12 cellular contexts compared by ENCODE assay signal in the genomic region with DNA sequence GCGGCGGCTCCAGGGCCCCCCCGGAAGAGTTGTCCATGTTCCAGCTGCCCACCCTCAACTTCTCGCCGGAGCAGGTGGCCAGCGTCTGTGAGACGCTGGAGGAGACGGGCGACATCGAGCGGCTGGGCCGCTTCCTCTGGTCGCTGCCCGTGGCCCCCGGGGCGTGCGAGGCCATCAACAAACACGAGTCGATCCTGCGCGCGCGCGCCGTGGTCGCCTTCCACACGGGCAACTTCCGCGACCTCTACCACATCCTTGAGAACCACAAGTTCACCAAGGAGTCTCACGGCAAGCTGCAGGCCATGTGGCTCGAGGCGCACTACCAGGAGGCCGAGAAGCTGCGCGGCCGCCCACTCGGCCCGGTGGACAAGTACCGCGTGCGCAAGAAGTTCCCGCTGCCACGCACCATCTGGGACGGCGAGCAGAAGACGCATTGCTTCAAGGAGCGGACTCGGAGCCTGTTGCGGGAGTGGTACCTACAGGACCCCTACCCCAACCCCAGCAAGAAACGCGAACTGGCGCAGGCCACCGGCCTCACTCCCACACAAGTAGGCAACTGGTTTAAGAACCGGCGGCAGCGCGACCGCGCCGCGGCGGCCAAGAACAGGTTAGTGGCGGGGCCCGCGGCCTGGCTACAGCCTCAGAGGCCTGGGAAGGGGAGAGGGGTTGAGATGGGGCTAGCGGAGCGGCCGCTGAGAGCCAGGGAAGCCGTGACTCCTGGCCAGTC. TPM values are rescaled to one million over a fixed set of nuclear protein-coding genes. Genes with fewer than 3 reads are reported as not detected.
A peak's percentile ranks its signal among the peaks of the same experiment; 100 is the strongest.
DNase-seq lines count a peak whose midpoint lies in the region; TF ChIP-seq lines count a peak whose summit lies in the region.
"Had no signal": no experiment of that assay in that cellular context is flagged by ENCODE, and none has a peak within 500 bp of the region (broad histone marks: within the 10 kb centered on the region; RNA-seq: fewer than 3 reads in every experiment).

No MANE protein-coding gene starts in this region.

- POLR2A ChIA-PET in activated CD4-positive, alpha-beta memory T cell treated with anti-CD3 and anti-CD28 coated beads for 36 hours (lab: Charles Lee) = no interaction called here
- POLR2A ChIA-PET in GM10248 (lab: Yijun Ruan, JAX) = no interaction called here

- no peak overlapping the region for H3K27ac Mint-ChIP-seq in activated CD4-positive, alpha-beta memory T cell treated with anti-CD3 and anti-CD28 coated beads for 36 hours

- intact Hi-C loops in activated CD4-positive, alpha-beta memory T cell treated with anti-CD3 and anti-CD28 coated beads for 36 hours (cut with micrococcal nuclease) = loop anchor here (5.0 kb wide), 1 partner anchor 60 kb away; no protein-coding TSS in a partner anchor
- intact Hi-C loops in lower leg skin (cut with DNase I; ENCODE audit: low total_unique reads) = no loop called here

- WGBS in lower leg skin, 2 donors = 4 to 5% methylated on average over 6 to 63 of the region's 69 CpGs

- no peak overlapping the region for H3K9ac ChIP-seq in iPS-20b (ENCODE audit: low read depth, low read length)
- no peak overlapping the region for H3K9ac ChIP-seq in subcutaneous abdominal adipose tissue (ENCODE audit: low read length in 5 of 5)

- CTCF ChIA-PET in activated CD4-positive, alpha-beta memory T cell treated with anti-CD3 and anti-CD28 coated beads for 36 hours (lab: Charles Lee) = interaction anchor here (2.4 kb wide), 1 partner anchor 463 kb away, joined by 10 read pairs; no protein-coding TSS in a partner anchor
- CTCF ChIA-PET in GM10248 (lab: Yijun Ruan, JAX) = no interaction called here

- TF ChIP-seq POLR2A in lower leg skin (IDR thresholded peaks at IDR 0.05) = no peak

- no peaks in the 10 kb centered on the region for H3K9me3 Mint-ChIP-seq in activated CD4-positive, alpha-beta memory T cell treated with anti-CD3 and anti-CD28 coated beads for 36 hours

- H3K36me3 ChIP-seq in iPS-20b (ENCODE audit: insufficient read depth, low read depth, low read length) = no peaks in the 10 kb centered on the region
- H3K36me3 ChIP-seq in subcutaneous abdominal adipose tissue (ENCODE audit: control insufficient read depth in 5 of 5, insufficient read depth in 5 of 5, low read length in 5 of 5) = no peaks in the 10 kb centered on the region

- peaks cover 35% of the 10 kb centered on the region for H3K4me1 Mint-ChIP-seq in activated CD4-positive, alpha-beta memory T cell treated with anti-CD3 and anti-CD28 coated beads for 36 hours (ENCODE audit: low read depth)

- H3K4me1 ChIP-seq in iPS-20b (ENCODE audit: insufficient read depth, low read length) (peaks cover 48% of the 10 kb centered on the region), subcutaneous abdominal adipose tissue (ENCODE audit: control insufficient read depth in 5 of 5, insufficient read depth in 5 of 5, low read length in 5 of 5) (peaks cover 2 to 59% (median 50%) of the 10 kb centered on the region in 5 donors)

- H3K4me3 ChIP-seq in iPS-20b (ENCODE audit: low read length) (peak overlapping the region; percentile 56; the same call in 1 of the 2 replicates), subcutaneous abdominal adipose tissue (ENCODE audit: low read depth in 1 of 5, low read length in 5 of 5) (peak overlapping the region in 4 of 5 donors; percentile 27 to 52 (median 38)), lower leg skin (ENCODE audit: low read depth, poor library complexity, severe bottlenecking) (no peak overlapping the region)

- H3K27ac ChIP-seq in iPS-20b (ENCODE audit: low read length) = no peak overlapping the region
- H3K27ac ChIP-seq in subcutaneous abdominal adipose tissue (ENCODE audit: low read depth, low read length) = no peak overlapping the region
- H3K27ac ChIP-seq: C4-2B had no signal

- peak; percentile 63 for DNase-seq in activated CD8-positive, alpha-beta memory T cell treated with anti-CD3 and anti-CD28 coated beads, Interleukin-2, amount 50 U/mL, for 48 hours
- DNase-seq in activated CD8-positive, alpha-beta memory T cell treated with anti-CD3 and anti-CD28 coated beads, Interleukin-2, amount 50 U/mL, for 4 hours = no peak
- peak; percentile 36 for DNase-seq in activated CD4-positive, alpha-beta memory T cell treated with anti-CD3 and anti-CD28 coated beads for 36 hours
- DNase-seq in NOMO-1 treated with dmso at 0.1 percent for 144 hours (lab: John Stamatoyannopoulos, UW; ENCODE audit: unreplicated experiment) = no peak
- DNase-seq in GM10248 (ENCODE audit: extremely low spot score) = no peak
- DNase-seq in lower leg skin (ENCODE audit: low spot score in 2 of 2) = no peak
- DNase-seq: RPMI8226; stimulated activated CD4-positive, alpha-beta T cell treated with anti-CD3 and anti-CD28 coated beads, Interleukin-15, amount 100 ng/mL, for 24 hours had no signal

- H3K4me3 Mint-ChIP-seq in activated CD4-positive, alpha-beta memory T cell treated with anti-CD3 and anti-CD28 coated beads for 36 hours = peak overlapping the region; percentile 49

- H3K27me3 ChIP-seq in iPS-20b (ENCODE audit: insufficient read depth, low read length) (peaks cover 100% of the 10 kb centered on the region), subcutaneous abdominal adipose tissue (ENCODE audit: control insufficient read depth in 5 of 5, insufficient read depth in 4 of 5, low read length in 5 of 5) (peaks cover 68 to 92% (median 77%) of the 10 kb centered on the region in 5 donors)

- no peak for TF ChIP-seq CTCF in GM10248 (IDR thresholded peaks at IDR 0.05; ENCODE audit: control extremely low read depth, extremely low read depth, low read depth, missing control alignments)
- no peak for TF ChIP-seq CTCF in lower leg skin (IDR thresholded peaks at IDR 0.05)

- H3K9me3 ChIP-seq in iPS-20b (ENCODE audit: insufficient read depth, low read depth, low read length) (peaks cover 12% of the 10 kb centered on the region; the same call in 1 of the 2 replicates), subcutaneous abdominal adipose tissue (ENCODE audit: control insufficient read depth in 5 of 5, low read length in 5 of 5) (no peaks in the 10 kb centered on the region)

- peaks cover 78% of the 10 kb centered on the region for H3K27me3 Mint-ChIP-seq in activated CD4-positive, alpha-beta memory T cell treated with anti-CD3 and anti-CD28 coated beads for 36 hours

- H3K36me3 Mint-ChIP-seq in activated CD4-positive, alpha-beta memory T cell treated with anti-CD3 and anti-CD28 coated beads for 36 hours = no peaks in the 10 kb centered on the region

RNA-seq across cellular contexts. Expression of gene SIX3, which starts 1.0 kb away (rescaled TPM):
- not detected for total RNA-seq in activated CD4-positive, alpha-beta memory T cell treated with anti-CD3 and anti-CD28 coated beads for 36 hours
- total RNA-seq in lower leg skin = not detected
- total RNA-seq: HT1080 had no signal

Comparison
In these comparisons a context has a peak if more than half of its experiments do, and no peak if none do; other contexts are left out.
1. DNase-seq: peak in activated CD8-positive, alpha-beta memory T cell treated with anti-CD3 and anti-CD28 coated beads, Interleukin-2, amount 50 U/mL, for 48 hours (single experiment) and activated CD4-positive, alpha-beta memory T cell treated with anti-CD3 and anti-CD28 coated beads for 36 hours (single experiment); none in activated CD8-positive, alpha-beta memory T cell treated with anti-CD3 and anti-CD28 coated beads, Interleukin-2, amount 50 U/mL, for 4 hours (single experiment), NOMO-1 treated with dmso at 0.1 percent for 144 hours (single experiment), GM10248 (single experiment) and lower leg skin (0 of 2).